ENCODE assay signal across 1 cellular context in the genomic region with DNA sequence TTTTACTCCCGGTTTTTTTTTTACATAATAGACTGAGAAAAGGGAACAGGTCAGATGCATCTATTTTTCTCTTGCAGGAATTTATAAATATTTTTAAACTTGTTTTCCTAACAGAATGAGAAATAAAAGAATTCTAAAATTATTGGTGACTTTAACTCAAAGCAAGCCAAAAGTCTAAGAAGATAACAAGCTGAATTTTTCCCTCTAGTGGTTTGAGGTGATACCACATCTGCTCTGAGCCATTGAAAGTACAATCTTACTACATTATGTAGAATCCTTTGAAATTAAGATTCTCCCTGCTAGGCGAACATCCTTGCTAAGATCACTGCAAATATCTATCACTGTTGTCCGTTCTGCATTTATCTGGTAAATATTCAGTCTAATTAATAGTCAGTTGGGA.
TF ChIP-seq lines count a peak whose summit lies in the region.

No MANE protein-coding gene starts in this region.

TF ChIP-seq in GM12878, 131 proteins besides CTCF, POLR2A, EP300 and RAD21 (continued from another document):
- TF ChIP-seq, protein P1, sequence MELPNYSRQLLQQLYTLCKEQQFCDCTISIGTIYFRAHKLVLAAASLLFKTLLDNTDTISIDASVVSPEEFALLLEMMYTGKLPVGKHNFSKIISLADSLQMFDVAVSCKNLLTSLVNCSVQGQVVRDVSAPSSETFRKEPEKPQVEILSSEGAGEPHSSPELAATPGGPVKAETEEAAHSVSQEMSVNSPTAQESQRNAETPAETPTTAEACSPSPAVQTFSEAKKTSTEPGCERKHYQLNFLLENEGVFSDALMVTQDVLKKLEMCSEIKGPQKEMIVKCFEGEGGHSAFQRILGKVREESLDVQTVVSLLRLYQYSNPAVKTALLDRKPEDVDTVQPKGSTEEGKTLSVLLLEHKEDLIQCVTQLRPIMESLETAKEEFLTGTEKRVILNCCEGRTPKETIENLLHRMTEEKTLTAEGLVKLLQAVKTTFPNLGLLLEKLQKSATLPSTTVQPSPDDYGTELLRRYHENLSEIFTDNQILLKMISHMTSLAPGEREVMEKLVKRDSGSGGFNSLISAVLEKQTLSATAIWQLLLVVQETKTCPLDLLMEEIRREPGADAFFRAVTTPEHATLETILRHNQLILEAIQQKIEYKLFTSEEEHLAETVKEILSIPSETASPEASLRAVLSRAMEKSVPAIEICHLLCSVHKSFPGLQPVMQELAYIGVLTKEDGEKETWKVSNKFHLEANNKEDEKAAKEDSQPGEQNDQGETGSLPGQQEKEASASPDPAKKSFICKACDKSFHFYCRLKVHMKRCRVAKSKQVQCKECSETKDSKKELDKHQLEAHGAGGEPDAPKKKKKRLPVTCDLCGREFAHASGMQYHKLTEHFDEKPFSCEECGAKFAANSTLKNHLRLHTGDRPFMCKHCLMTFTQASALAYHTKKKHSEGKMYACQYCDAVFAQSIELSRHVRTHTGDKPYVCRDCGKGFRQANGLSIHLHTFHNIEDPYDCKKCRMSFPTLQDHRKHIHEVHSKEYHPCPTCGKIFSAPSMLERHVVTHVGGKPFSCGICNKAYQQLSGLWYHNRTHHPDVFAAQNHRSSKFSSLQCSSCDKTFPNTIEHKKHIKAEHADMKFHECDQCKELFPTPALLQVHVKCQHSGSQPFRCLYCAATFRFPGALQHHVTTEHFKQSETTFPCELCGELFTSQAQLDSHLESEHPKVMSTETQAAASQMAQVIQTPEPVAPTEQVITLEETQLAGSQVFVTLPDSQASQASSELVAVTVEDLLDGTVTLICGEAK (IDR thresholded peaks at IDR 0.05; ENCODE audit: borderline replicate concordance), result no peak
